Comparison of ENCODE assay signal across 1 cellular context in the genomic region with DNA sequence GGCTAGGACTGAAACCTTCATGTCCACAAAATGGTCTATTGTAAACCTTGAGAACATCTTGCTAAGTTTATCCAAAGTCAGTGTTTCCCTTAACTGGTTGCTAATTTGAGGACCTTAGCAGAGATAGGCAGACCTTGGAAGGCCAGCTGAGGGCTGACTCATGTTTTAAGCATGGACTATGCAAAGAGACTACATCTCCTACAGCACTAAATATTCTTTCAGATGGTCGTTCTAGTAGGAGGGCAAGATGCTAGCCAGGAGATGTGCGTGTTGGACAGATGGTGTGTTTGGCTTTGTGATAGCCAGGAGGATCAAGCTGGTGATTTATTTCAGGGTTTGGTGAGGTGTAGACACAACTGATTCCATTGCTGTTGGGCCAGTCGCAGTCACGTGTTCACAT.
TF ChIP-seq lines count a peak whose summit lies in the region.

No MANE protein-coding gene starts in this region.

TF ChIP-seq in H1, 55 proteins besides CTCF, POLR2A, EP300 and RAD21 (continued from another document):
- TF ChIP-seq, protein P1, sequence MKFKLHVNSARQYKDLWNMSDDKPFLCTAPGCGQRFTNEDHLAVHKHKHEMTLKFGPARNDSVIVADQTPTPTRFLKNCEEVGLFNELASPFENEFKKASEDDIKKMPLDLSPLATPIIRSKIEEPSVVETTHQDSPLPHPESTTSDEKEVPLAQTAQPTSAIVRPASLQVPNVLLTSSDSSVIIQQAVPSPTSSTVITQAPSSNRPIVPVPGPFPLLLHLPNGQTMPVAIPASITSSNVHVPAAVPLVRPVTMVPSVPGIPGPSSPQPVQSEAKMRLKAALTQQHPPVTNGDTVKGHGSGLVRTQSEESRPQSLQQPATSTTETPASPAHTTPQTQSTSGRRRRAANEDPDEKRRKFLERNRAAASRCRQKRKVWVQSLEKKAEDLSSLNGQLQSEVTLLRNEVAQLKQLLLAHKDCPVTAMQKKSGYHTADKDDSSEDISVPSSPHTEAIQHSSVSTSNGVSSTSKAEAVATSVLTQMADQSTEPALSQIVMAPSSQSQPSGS (IDR thresholded peaks at IDR 0.05; ENCODE audit: low read length): no peak
- TF ChIP-seq GABPA (IDR thresholded peaks at IDR 0.05; ENCODE audit: borderline replicate concordance, insufficient read depth, low read length) (no peak), EGR1 (IDR thresholded peaks at IDR 0.05; ENCODE audit: borderline replicate concordance, low read depth, low read length) (no peak), KDM1A (IDR thresholded peaks at IDR 0.05; ENCODE audit: borderline replicate concordance, low read length) (no peak), YY1 (IDR thresholded peaks at IDR 0.05; ENCODE audit: low read depth, low read length) (no peak), BRCA1 (IDR thresholded peaks at IDR 0.05; ENCODE audit: low read depth, low read length) (no peak), GTF2F1 (IDR thresholded peaks at IDR 0.05; ENCODE audit: borderline replicate concordance, low read depth, low read length) (no peak), RNF2 (IDR thresholded peaks at IDR 0.05; ENCODE audit: borderline replicate concordance, low read depth, low read length, missing control alignments, poor library complexity, severe bottlenecking) (no peak), TCF12 (IDR thresholded peaks at IDR 0.05; ENCODE audit: low read depth, low read length) (no peak)
